8 cellular contexts compared by ENCODE assay signal in genomic region chr7:30162622-30163124, GRCh38. TPM values are rescaled to one million over a fixed set of nuclear protein-coding genes. Genes with fewer than 3 reads are reported as not detected.
DNase-seq lines count a peak whose midpoint lies in the region; ATAC-seq and TF ChIP-seq lines count a peak whose summit lies in the region.

No MANE protein-coding gene starts in this region.

- H3K4me3 ChIP-seq in GM06990 (replicated peaks; ENCODE audit: low read depth, low read length), result 0 out of 2 replicates have a peak overlapping the region, but pooled peaks have one; percentile 12
- H3K4me3 ChIP-seq in ovary, result no peak overlapping the region

- ATAC-seq in HG03342 (IDR thresholded peaks at IDR 0.05; ENCODE audit: unreplicated experiment), result peak; percentile 36
- peak; percentile 77 for ATAC-seq in stimulated activated effector memory CD8-positive, alpha-beta T cell treated with anti-CD3 and anti-CD28 coated beads, Interleukin-12 subunit alpha, Interleukin-12 subunit beta, amount 100 ng/mL, for 72 hours
- ATAC-seq in HG03521 (IDR thresholded peaks at IDR 0.05; ENCODE audit: unreplicated experiment), result no peak
- ATAC-seq in GM21381 (IDR thresholded peaks at IDR 0.05; ENCODE audit: unreplicated experiment), result no peak

- H3K36me3 Mint-ChIP-seq in stimulated activated effector memory CD8-positive, alpha-beta T cell treated with anti-CD3 and anti-CD28 coated beads, Interleukin-12 subunit alpha, Interleukin-12 subunit beta, amount 100 ng/mL, for 72 hours, result no peaks in the 10 kb centered on the region

- 78 to 84% (median 84%) methylated on average over 5 of the region's 5 CpGs for WGBS in ovary, 3 donors

- peaks cover 44% of the 10 kb centered on the region for H3K4me1 Mint-ChIP-seq in stimulated activated effector memory CD8-positive, alpha-beta T cell treated with anti-CD3 and anti-CD28 coated beads, Interleukin-12 subunit alpha, Interleukin-12 subunit beta, amount 100 ng/mL, for 72 hours

- DNase-seq in GM06990 (ENCODE audit: extremely low read depth, insufficient read length) (no peak), RKO (ENCODE audit: low spot score) (peak; percentile 43), fibroblast of gingiva (ENCODE audit: low read depth) (peak; percentile 72), ovary (no peak)
- no peak for DNase-seq in stimulated activated effector memory CD8-positive, alpha-beta T cell treated with anti-CD3 and anti-CD28 coated beads, Interleukin-12 subunit alpha, Interleukin-12 subunit beta, amount 100 ng/mL, for 72 hours (ENCODE audit: low spot score in 2 of 2)

- TF ChIP-seq CTCF in GM06990 (IDR thresholded peaks at IDR 0.05; ENCODE audit: insufficient read depth, low read length, poor library complexity, severe bottlenecking), result no peak
- no peak for TF ChIP-seq CTCF in ovary (IDR thresholded peaks at IDR 0.05)

- H3K4me3 Mint-ChIP-seq in stimulated activated effector memory CD8-positive, alpha-beta T cell treated with anti-CD3 and anti-CD28 coated beads, Interleukin-12 subunit alpha, Interleukin-12 subunit beta, amount 100 ng/mL, for 72 hours, result peak overlapping the region; percentile 62

- H3K36me3 ChIP-seq in GM06990 (ENCODE audit: control insufficient read depth, insufficient read depth, low read length) (no peaks in the 10 kb centered on the region), ovary (no peaks in the 10 kb centered on the region)

- peak overlapping the region; percentile 82 for H3K27ac Mint-ChIP-seq in stimulated activated effector memory CD8-positive, alpha-beta T cell treated with anti-CD3 and anti-CD28 coated beads, Interleukin-12 subunit alpha, Interleukin-12 subunit beta, amount 100 ng/mL, for 72 hours

- H3K27me3 ChIP-seq in GM06990 (replicated peaks; ENCODE audit: control insufficient read depth, insufficient read depth, low read length), result no peaks in the 10 kb centered on the region
- H3K27me3 ChIP-seq in ovary, result no peaks in the 10 kb centered on the region

- H3K9me3 Mint-ChIP-seq in stimulated activated effector memory CD8-positive, alpha-beta T cell treated with anti-CD3 and anti-CD28 coated beads, Interleukin-12 subunit alpha, Interleukin-12 subunit beta, amount 100 ng/mL, for 72 hours, result no peaks in the 10 kb centered on the region

- intact Hi-C loops in ovary (cut with DNase I), result loop anchor here in 1 of 4 donors (10.0 kb wide), 1 partner anchor 122 kb away; the partner anchor contains the start of gene ZNRF2

- peaks cover 8% of the 10 kb centered on the region for H3K4me1 ChIP-seq in ovary (ENCODE audit: insufficient read depth)

- H3K9me3 ChIP-seq in ovary, result no peaks in the 10 kb centered on the region

- no peak for TF ChIP-seq EP300 in ovary (IDR thresholded peaks at IDR 0.05)

- H3K27ac ChIP-seq in ovary, result no peak overlapping the region

- TF ChIP-seq POLR2A in ovary (IDR thresholded peaks at IDR 0.05), result no peak

RNA-seq across cellular contexts. Expression of gene MTURN, which starts 27.9 kb away (rescaled TPM):
- total RNA-seq in ovary, result 10 to 100 TPM; 14.7 to 65.1 (median 40.4) TPM
- polyA plus RNA-seq in ovary, result 10 to 100 TPM; 29.8 to 45.3 TPM

Comparison
In these comparisons a context has a peak if more than half of its experiments do, and no peak if none do; other contexts are left out.
1. DNase-seq: peak in RKO (single experiment) and fibroblast of gingiva (single experiment); none in GM06990 (single experiment), stimulated activated effector memory CD8-positive, alpha-beta T cell treated with anti-CD3 and anti-CD28 coated beads, Interleukin-12 subunit alpha, Interleukin-12 subunit beta, amount 100 ng/mL, for 72 hours (0 of 2) and ovary (0 of 5).
2. ATAC-seq: peak in HG03342 (single experiment) and stimulated activated effector memory CD8-positive, alpha-beta T cell treated with anti-CD3 and anti-CD28 coated beads, Interleukin-12 subunit alpha, Interleukin-12 subunit beta, amount 100 ng/mL, for 72 hours (single experiment); none in HG03521 (single experiment) and GM21381 (single experiment).